Comparison of ENCODE assay signal across 18 cellular contexts in the genomic region with DNA sequence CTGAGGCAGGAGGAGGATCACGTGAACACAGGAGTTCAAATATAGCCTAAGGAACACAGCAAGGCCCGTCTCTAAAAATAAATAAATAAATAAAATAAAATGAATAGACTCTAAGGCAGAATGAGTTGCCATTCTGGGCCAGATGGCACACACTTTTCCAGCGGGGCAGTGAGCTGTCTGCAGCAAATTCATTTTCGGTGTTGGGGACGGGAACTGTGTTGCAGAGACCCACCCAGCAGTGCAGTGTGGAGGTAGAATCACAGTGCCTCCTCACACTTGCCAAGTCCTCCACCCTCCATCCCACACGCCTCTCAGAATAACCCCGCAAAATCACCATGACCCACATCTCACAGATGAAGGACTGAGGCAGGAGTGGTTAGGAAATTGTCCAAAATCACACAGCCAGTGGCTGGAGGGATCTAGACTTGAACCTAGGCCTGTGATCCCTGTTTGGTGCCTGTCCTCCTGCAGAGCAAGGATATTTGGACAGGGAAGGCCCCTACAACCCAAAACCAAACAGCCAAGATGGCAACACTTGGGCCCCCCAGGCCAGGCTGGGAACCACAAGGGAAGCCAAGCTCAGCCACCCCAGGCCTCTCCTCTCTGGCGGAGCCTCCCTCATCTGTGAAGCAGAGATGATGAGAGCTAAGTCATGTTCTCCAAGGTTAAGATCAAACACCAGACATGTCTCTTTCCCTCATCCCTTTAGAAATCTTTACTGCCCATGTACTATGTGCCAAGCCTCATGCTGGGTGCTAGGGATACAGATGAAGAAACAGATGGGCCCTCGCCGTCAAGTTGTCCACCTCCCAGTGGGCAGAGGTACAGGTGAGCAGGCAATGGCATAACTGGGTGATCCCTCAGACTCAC.
DNase-seq lines count a peak whose midpoint lies in the region; ATAC-seq and TF ChIP-seq lines count a peak whose summit lies in the region.
"Had no signal": no experiment of that assay in that cellular context is flagged by ENCODE, and none has a peak within 500 bp of the region (broad histone marks: within the 10 kb centered on the region; RNA-seq: fewer than 3 reads in every experiment).

No MANE protein-coding gene starts in this region.

- peaks cover 0 to 37% of the 10 kb centered on the region in 2 donors for H3K4me1 ChIP-seq in right atrium auricular region
- no peaks in the 10 kb centered on the region for H3K4me1 ChIP-seq in colonic mucosa
- no peaks in the 10 kb centered on the region for H3K4me1 ChIP-seq in vagina
- H3K4me1 ChIP-seq in esophagus squamous epithelium: no peaks in the 10 kb centered on the region

- H3K27ac Mint-ChIP-seq in nephron: peak overlapping the region in 2 of 3 experiments; percentile 37 to 67
- H3K27ac Mint-ChIP-seq: CD4-positive, CD25-positive, alpha-beta regulatory T cell had no signal

- WGBS in esophagus squamous epithelium, 2 donors: 90 to 95% methylated on average over 7 of the region's 10 CpGs

- H3K9me3 ChIP-seq in right atrium auricular region: no peaks in the 10 kb centered on the region
- H3K9me3 ChIP-seq in colonic mucosa: no peaks in the 10 kb centered on the region
- H3K9me3 ChIP-seq in vagina: no peaks in the 10 kb centered on the region
- H3K9me3 ChIP-seq in esophagus squamous epithelium: no peaks in the 10 kb centered on the region

- TF ChIP-seq POLR2A in vagina (IDR thresholded peaks at IDR 0.05) (no peak), esophagus squamous epithelium (IDR thresholded peaks at IDR 0.05) (no peak)

- H3K4me3 Mint-ChIP-seq in nephron: peak overlapping the region in 1 of 3 experiments; percentile 23
- H3K4me3 Mint-ChIP-seq: CD4-positive, CD25-positive, alpha-beta regulatory T cell had no signal

- no peak for ATAC-seq in left cardiac atrium

- intact Hi-C loops in left cardiac atrium (cut with DNase I) (no loop called here), colonic mucosa (cut with DNase I) (no loop called here), vagina (cut with DNase I) (no loop called here), esophagus squamous epithelium (cut with DNase I) (no loop called here)

- DNase-seq in right atrium auricular region (ENCODE audit: low spot score) (peak; percentile 40), left cardiac atrium (no peak), colonic mucosa (peak; percentile 11), vagina (ENCODE audit: extremely low spot score in 2 of 2) (peak; percentile 56 to 90), medulla oblongata (ENCODE audit: extremely low spot score) (no peak), NCI-H187 (lab: John Stamatoyannopoulos, UW) (no peak), esophagus squamous epithelium (lab: John Stamatoyannopoulos, UW) (no peak)
- DNase-seq: ACHN; CD4-positive, CD25-positive, alpha-beta regulatory T cell; DMS79 treated with DMSO at 0.1 percent for 48 hours; GDM1; KBM-7; NCI-H1436 treated with DMSO at 0.1 percent for 48 hours; NCI-H2107; NCI-H69; NK-92 treated with Interleukin-12 subunit alpha and Interleukin-12 subunit beta, amount 100 ng/mL, for 24 hours; RPMI8226 had no signal

- H3K4me3 ChIP-seq in right atrium auricular region (no peak overlapping the region), colonic mucosa (no peak overlapping the region), vagina (no peak overlapping the region), esophagus squamous epithelium (no peak overlapping the region)

- no peak overlapping the region for H3K9ac ChIP-seq in colonic mucosa (ENCODE audit: low read depth in 2 of 2, low read length in 2 of 2)

- H3K4me1 Mint-ChIP-seq in nephron: peaks cover 63% of the 10 kb centered on the region

- no peaks in the 10 kb centered on the region for H3K36me3 ChIP-seq in right atrium auricular region
- no peaks in the 10 kb centered on the region for H3K36me3 ChIP-seq in colonic mucosa
- H3K36me3 ChIP-seq in vagina: no peaks in the 10 kb centered on the region
- no peaks in the 10 kb centered on the region for H3K36me3 ChIP-seq in esophagus squamous epithelium

- no peaks in the 10 kb centered on the region for H3K9me3 Mint-ChIP-seq in nephron
- H3K9me3 Mint-ChIP-seq: CD4-positive, CD25-positive, alpha-beta regulatory T cell had no signal

- H3K27me3 ChIP-seq in right atrium auricular region (no peaks in the 10 kb centered on the region), colonic mucosa (no peaks in the 10 kb centered on the region), vagina (no peaks in the 10 kb centered on the region), esophagus squamous epithelium (peaks cover 0 to 4% (median 0%) of the 10 kb centered on the region in 4 donors)

- H3K36me3 Mint-ChIP-seq in nephron (ENCODE audit: low read depth): peaks cover 3% of the 10 kb centered on the region
- H3K36me3 Mint-ChIP-seq: CD4-positive, CD25-positive, alpha-beta regulatory T cell had no signal

- no peak for TF ChIP-seq CTCF in right atrium auricular region (IDR thresholded peaks at IDR 0.05)
- no peak for TF ChIP-seq CTCF in colonic mucosa (IDR thresholded peaks at IDR 0.05)
- no peak for TF ChIP-seq CTCF in nephron (IDR thresholded peaks at IDR 0.05; ENCODE audit: unreplicated experiment in 3 of 3)
- TF ChIP-seq CTCF in vagina (IDR thresholded peaks at IDR 0.05): no peak
- TF ChIP-seq CTCF in esophagus squamous epithelium (IDR thresholded peaks at IDR 0.05): no peak

- H3K27ac ChIP-seq in right atrium auricular region: no peak overlapping the region
- H3K27ac ChIP-seq in colonic mucosa: no peak overlapping the region
- H3K27ac ChIP-seq in vagina: no peak overlapping the region
- no peak overlapping the region for H3K27ac ChIP-seq in esophagus squamous epithelium

- H3K27me3 Mint-ChIP-seq in nephron (ENCODE audit: low read depth): peaks cover 17% of the 10 kb centered on the region

Comparison
In these comparisons a context has a peak if more than half of its experiments do, and no peak if none do; other contexts are left out.
1. DNase-seq: peak in right atrium auricular region (single experiment), colonic mucosa (single experiment) and vagina (2 of 2); none in left cardiac atrium (single experiment), medulla oblongata (single experiment), NCI-H187 (0 of 2) and esophagus squamous epithelium (single experiment).